Comparison of ENCODE assay signal across 19 cellular contexts in the genomic region with DNA sequence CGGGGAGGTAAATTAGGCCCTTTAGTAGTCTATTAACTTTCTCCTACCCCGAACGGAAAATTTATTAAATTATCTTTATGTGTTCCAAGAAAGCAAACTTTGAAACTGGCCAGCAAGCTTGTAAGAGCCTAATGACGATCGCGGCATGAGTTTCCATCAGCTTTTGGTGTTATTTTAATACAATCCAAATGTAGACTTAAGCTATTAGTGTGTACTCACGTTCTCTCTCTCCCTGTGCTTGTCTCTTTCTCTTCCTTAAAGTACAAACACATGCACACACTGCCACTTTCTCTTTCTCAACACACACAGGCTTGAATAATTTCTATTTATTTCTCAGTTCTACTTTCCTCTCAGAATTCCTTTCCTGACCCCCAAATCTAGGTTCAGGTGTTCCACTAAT.
DNase-seq lines count a peak whose midpoint lies in the region; ATAC-seq and TF ChIP-seq lines count a peak whose summit lies in the region.
"Had no signal": no experiment of that assay in that cellular context is flagged by ENCODE, and none has a peak within 500 bp of the region (broad histone marks: within the 10 kb centered on the region; RNA-seq: fewer than 3 reads in every experiment).

No MANE protein-coding gene starts in this region.

- H3K36me3 Mint-ChIP-seq in HFFc6 (ENCODE audit: low read depth): no peaks in the 10 kb centered on the region

- H3K27me3 ChIP-seq in thoracic aorta (replicated peaks; ENCODE audit: insufficient read depth) (no peaks in the 10 kb centered on the region), uterus (no peaks in the 10 kb centered on the region)
- H3K27me3 ChIP-seq: esophagus muscularis mucosa, right lobe of liver had no signal

- H3K9me3 Mint-ChIP-seq in HFFc6: no peaks in the 10 kb centered on the region
- H3K9me3 Mint-ChIP-seq: neural crest cell had no signal

- no peak for TF ChIP-seq POLR2A in uterus (IDR thresholded peaks at IDR 0.05)

- peaks cover 67% of the 10 kb centered on the region for H3K4me1 Mint-ChIP-seq in HFFc6 (ENCODE audit: low read depth)
- H3K4me1 Mint-ChIP-seq: neural crest cell had no signal

- no peaks in the 10 kb centered on the region for H3K27me3 Mint-ChIP-seq in HFFc6 (ENCODE audit: insufficient read depth)

- H3K27ac ChIP-seq in thoracic aorta (peak overlapping the region; percentile 15 to 29), uterus (no peak overlapping the region)
- H3K27ac ChIP-seq: C4-2B, right lobe of liver had no signal

- H3K4me3 ChIP-seq in astrocyte of the spinal cord (ENCODE audit: low read depth, low read length): no peak overlapping the region
- peak overlapping the region; percentile 30 for H3K4me3 ChIP-seq in thoracic aorta
- H3K4me3 ChIP-seq in uterus: no peak overlapping the region
- H3K4me3 ChIP-seq: coronary artery, esophagus muscularis mucosa, K562, right lobe of liver had no signal

- intact Hi-C loops in uterus (cut with DNase I; ENCODE audit: low total_unique reads): no loop called here

- DNase-seq in HFFc6: no peak
- peak; percentile 18 for DNase-seq in astrocyte of the spinal cord (ENCODE audit: low read depth, low spot score)
- DNase-seq in kidney tubule cell (ENCODE audit: low spot score): peak; percentile 7
- DNase-seq in thoracic aorta (ENCODE audit: low spot score): no peak
- no peak for DNase-seq in uterus
- no peak for DNase-seq in dedifferentiated amniotic fluid mesenchymal stem cell (ENCODE audit: extremely low spot score)
- DNase-seq in GOT3 (lab: John Stamatoyannopoulos, UW): no peak
- DNase-seq: activated CD8-positive, alpha-beta T cell treated with anti-CD3 and anti-CD28 coated beads, Interleukin-2, amount 10 ng/mL, durations not matched to agents 7 days and 5 days; amygdala; DMS79 treated with DMSO at 0.1 percent for 48 hours; NCI-H1105; right lobe of liver; stimulated activated CD4-positive, alpha-beta T cell treated with anti-CD3 and anti-CD28 coated beads, Interleukin-4, amount 100 ng/mL, for 1 hour had no signal

- TF ChIP-seq CTCF in HFFc6 (IDR thresholded peaks at IDR 0.05) (no peak), astrocyte of the spinal cord (IDR thresholded peaks at IDR 0.05; ENCODE audit: low read depth, low read length) (no peak), thoracic aorta (IDR thresholded peaks at IDR 0.05) (no peak), uterus (IDR thresholded peaks at IDR 0.05) (no peak)

- H3K27ac Mint-ChIP-seq in HFFc6: peak overlapping the region; percentile 74
- H3K27ac Mint-ChIP-seq: activated CD8-positive, alpha-beta T cell treated with anti-CD3 and anti-CD28 coated beads, Interleukin-2, amount 10 ng/mL, durations not matched to agents 7 days and 5 days had no signal

- H3K9me3 ChIP-seq in thoracic aorta: no peaks in the 10 kb centered on the region
- no peaks in the 10 kb centered on the region for H3K9me3 ChIP-seq in uterus
- H3K9me3 ChIP-seq: esophagus muscularis mucosa, right lobe of liver had no signal

- peak overlapping the region; percentile 71 for H3K4me3 Mint-ChIP-seq in HFFc6
- H3K4me3 Mint-ChIP-seq: activated CD8-positive, alpha-beta T cell treated with anti-CD3 and anti-CD28 coated beads, Interleukin-2, amount 10 ng/mL, durations not matched to agents 7 days and 5 days; neural crest cell had no signal

- H3K36me3 ChIP-seq in thoracic aorta (no peaks in the 10 kb centered on the region), uterus (no peaks in the 10 kb centered on the region)
- H3K36me3 ChIP-seq: esophagus muscularis mucosa, right lobe of liver had no signal

- ATAC-seq in thoracic aorta (ENCODE audit: insufficient number of reproducible peaks, low FRiP score, low read depth) (no peak), HG02763 (IDR thresholded peaks at IDR 0.05; ENCODE audit: unreplicated experiment) (no peak)
- ATAC-seq: activated CD8-positive, alpha-beta T cell treated with anti-CD3 and anti-CD28 coated beads, Interleukin-2, amount 10 ng/mL, durations not matched to agents 7 days and 5 days; K562 had no signal

- peaks cover 0 to 16% of the 10 kb centered on the region in 2 donors for H3K4me1 ChIP-seq in thoracic aorta (ENCODE audit: control insufficient read depth in 1 of 2, low read depth in 2 of 2)
- no peaks in the 10 kb centered on the region for H3K4me1 ChIP-seq in uterus
- H3K4me1 ChIP-seq: right lobe of liver had no signal

- in situ Hi-C loops in astrocyte of the spinal cord (cut with HindIII; ENCODE audit: low sequenced_read_pairs): no loop called here

Comparison
In these comparisons a context has a peak if more than half of its experiments do, and no peak if none do; other contexts are left out.
1. DNase-seq: peak in astrocyte of the spinal cord (single experiment) and kidney tubule cell (single experiment); none in HFFc6 (single experiment), thoracic aorta (single experiment), uterus (0 of 2), dedifferentiated amniotic fluid mesenchymal stem cell (single experiment) and GOT3 (single experiment).
2. H3K27ac ChIP-seq: peak in thoracic aorta (2 of 2); none in uterus (0 of 2).